21 cellular contexts compared by ENCODE assay signal in the genomic region with DNA sequence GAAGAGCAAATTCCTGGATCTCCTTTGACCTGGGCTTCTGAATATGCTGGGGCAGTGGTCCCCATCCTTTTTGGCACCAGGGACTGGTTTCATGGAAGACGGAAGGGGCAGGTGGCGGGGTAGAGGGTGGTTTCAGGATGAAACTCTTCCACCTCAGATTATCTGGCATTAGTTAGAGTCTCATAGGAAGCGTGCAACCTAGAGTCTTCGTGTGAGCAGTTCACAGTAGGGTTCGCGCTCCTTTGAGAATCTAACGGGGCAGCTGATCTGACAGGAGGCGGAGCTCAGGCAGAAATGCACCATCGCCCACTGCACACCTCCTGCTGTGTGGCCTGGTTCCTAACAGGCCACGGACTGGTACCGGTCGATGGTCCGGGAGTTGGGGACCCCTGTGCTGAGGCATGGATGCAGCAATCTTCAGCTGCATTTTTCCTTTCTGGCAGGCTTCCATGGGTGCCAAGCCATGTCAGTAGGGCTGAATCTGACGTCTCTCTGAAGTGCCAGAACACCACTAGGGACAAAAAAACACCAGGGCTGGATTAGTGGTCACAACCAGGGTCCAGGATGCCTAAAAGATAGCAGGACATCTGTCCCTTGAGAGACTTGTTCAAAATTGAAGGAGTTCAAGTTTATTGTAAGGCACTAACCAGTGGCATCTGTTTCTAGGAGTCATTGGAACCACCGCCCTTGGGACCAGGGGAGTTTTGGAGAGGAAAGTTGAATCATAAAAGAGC.
"Had no signal": no experiment of that assay in that cellular context is flagged by ENCODE, and none has a peak within 500 bp of the region (broad histone marks: within the 10 kb centered on the region; RNA-seq: fewer than 3 reads in every experiment).

No MANE protein-coding gene starts in this region.

- H3K36me3 ChIP-seq: breast epithelium, neutrophil, ovary, prostate gland, right lobe of liver, tibial artery had no signal

- H3K27ac ChIP-seq: breast epithelium, neutrophil, ovary, prostate gland, tibial artery had no signal

- H3K4me3 ChIP-seq: breast epithelium, ovary, prostate gland, right lobe of liver, tibial artery had no signal

- ATAC-seq: activated T-cell treated with anti-CD3 and anti-CD28 coated beads, Interleukin-2, amount 50 U/mL, for 4 hours; natural killer cell; stimulated activated effector memory CD8-positive, alpha-beta T cell treated with anti-CD3 and anti-CD28 coated beads, Interleukin-12 subunit alpha, Interleukin-12 subunit beta, amount 100 ng/mL, for 72 hours; stimulated activated naive CD8-positive, alpha-beta T cell treated with anti-CD3 and anti-CD28 coated beads, Interleukin-15, amount 100 ng/mL, for 72 hours; WTC11 had no signal

- H3K4me1 Mint-ChIP-seq: activated naive CD8-positive, alpha-beta T cell treated with anti-CD3 and anti-CD28 coated beads, Interleukin-2, amount 10 ng/mL, durations not matched to agents 7 days and 5 days; natural killer cell; stimulated activated effector memory CD8-positive, alpha-beta T cell treated with anti-CD3 and anti-CD28 coated beads, Interleukin-12 subunit alpha, Interleukin-12 subunit beta, amount 100 ng/mL, for 72 hours; stimulated activated naive CD8-positive, alpha-beta T cell treated with anti-CD3 and anti-CD28 coated beads, Interleukin-15, amount 100 ng/mL, for 72 hours had no signal

- H3K9me3 ChIP-seq: breast epithelium, neutrophil, ovary, prostate gland, right lobe of liver, tibial artery had no signal

- H3K27ac Mint-ChIP-seq: activated naive CD4-positive, alpha-beta T cell treated with anti-CD3 and anti-CD28 coated beads for 36 hours; activated naive CD8-positive, alpha-beta T cell treated with anti-CD3 and anti-CD28 coated beads, Interleukin-2, amount 10 ng/mL, durations not matched to agents 7 days and 5 days; natural killer cell; stimulated activated effector memory CD8-positive, alpha-beta T cell treated with anti-CD3 and anti-CD28 coated beads, Interleukin-12 subunit alpha, Interleukin-12 subunit beta, amount 100 ng/mL, for 72 hours; stimulated activated naive CD8-positive, alpha-beta T cell treated with anti-CD3 and anti-CD28 coated beads, Interleukin-15, amount 100 ng/mL, for 72 hours; WTC11 had no signal

- H3K4me3 Mint-ChIP-seq: activated naive CD4-positive, alpha-beta T cell treated with anti-CD3 and anti-CD28 coated beads for 36 hours; activated naive CD8-positive, alpha-beta T cell treated with anti-CD3 and anti-CD28 coated beads, Interleukin-2, amount 10 ng/mL, durations not matched to agents 7 days and 5 days; activated T-cell treated with anti-CD3 and anti-CD28 coated beads, Interleukin-2, amount 50 U/mL, for 4 hours; natural killer cell; stimulated activated effector memory CD8-positive, alpha-beta T cell treated with anti-CD3 and anti-CD28 coated beads, Interleukin-12 subunit alpha, Interleukin-12 subunit beta, amount 100 ng/mL, for 72 hours; stimulated activated naive CD8-positive, alpha-beta T cell treated with anti-CD3 and anti-CD28 coated beads, Interleukin-15, amount 100 ng/mL, for 72 hours; WTC11 had no signal

- FAIRE-seq: endometrium, kidney, small intestine, urothelium cell line had no signal

- DNase-seq: activated CD4-positive, alpha-beta T cell treated with anti-CD3 and anti-CD28 coated beads, Interleukin-2, amount 50 U/mL, for 4 hours; activated CD8-positive, alpha-beta memory T cell treated with anti-CD3 and anti-CD28 coated beads, Interleukin-2, amount 50 U/mL, for 48 hours; activated naive CD4-positive, alpha-beta T cell treated with anti-CD3 and anti-CD28 coated beads for 36 hours; activated naive CD8-positive, alpha-beta T cell treated with anti-CD3 and anti-CD28 coated beads, Interleukin-2, amount 10 ng/mL, durations not matched to agents 7 days and 5 days; activated T-cell treated with anti-CD3 and anti-CD28 coated beads, Interleukin-2, amount 50 U/mL, for 4 hours; amniotic stem cell; kidney; natural killer cell; ovary; right lobe of liver; small intestine; stimulated activated CD4-positive, alpha-beta T cell treated with anti-CD3 and anti-CD28 coated beads, Interleukin-2, amount 100 ng/mL, for 24 hours; stimulated activated naive CD8-positive, alpha-beta T cell treated with anti-CD3 and anti-CD28 coated beads, Interleukin-15, amount 100 ng/mL, for 72 hours; tibial artery had no signal

- H3K27me3 ChIP-seq: breast epithelium, ovary, right lobe of liver, tibial artery had no signal

- H3K9me3 Mint-ChIP-seq: activated naive CD4-positive, alpha-beta T cell treated with anti-CD3 and anti-CD28 coated beads for 36 hours; activated naive CD8-positive, alpha-beta T cell treated with anti-CD3 and anti-CD28 coated beads, Interleukin-2, amount 10 ng/mL, durations not matched to agents 7 days and 5 days; activated T-cell treated with anti-CD3 and anti-CD28 coated beads, Interleukin-2, amount 50 U/mL, for 4 hours; natural killer cell; stimulated activated effector memory CD8-positive, alpha-beta T cell treated with anti-CD3 and anti-CD28 coated beads, Interleukin-12 subunit alpha, Interleukin-12 subunit beta, amount 100 ng/mL, for 72 hours; stimulated activated naive CD8-positive, alpha-beta T cell treated with anti-CD3 and anti-CD28 coated beads, Interleukin-15, amount 100 ng/mL, for 72 hours; WTC11 had no signal

- H3K4me1 ChIP-seq: breast epithelium, prostate gland, right lobe of liver, tibial artery had no signal

- H3K36me3 Mint-ChIP-seq: activated naive CD8-positive, alpha-beta T cell treated with anti-CD3 and anti-CD28 coated beads, Interleukin-2, amount 10 ng/mL, durations not matched to agents 7 days and 5 days; natural killer cell; stimulated activated effector memory CD8-positive, alpha-beta T cell treated with anti-CD3 and anti-CD28 coated beads, Interleukin-12 subunit alpha, Interleukin-12 subunit beta, amount 100 ng/mL, for 72 hours; WTC11 had no signal
